1 cellular context compared by ENCODE assay signal in genomic region chr3:74787008-74787407, GRCh38.
TF ChIP-seq lines count a peak whose summit lies in the region.

No MANE protein-coding gene starts in this region.

TF ChIP-seq in GM23338, 12 proteins besides CTCF, POLR2A, EP300 and RAD21 (continued from another document):
- no peak for TF ChIP-seq ZNF462 (CRISPR knock-in tag; IDR thresholded peaks at IDR 0.05)
- TF ChIP-seq ZNF114 (CRISPR knock-in tag; IDR thresholded peaks at IDR 0.05) = no peak
- no peak for TF ChIP-seq JUNB (IDR thresholded peaks at IDR 0.05; ENCODE audit: unreplicated experiment)
- TF ChIP-seq ETS1 (IDR thresholded peaks at IDR 0.05) = no peak
- no peak for TF ChIP-seq EZH2phosphoT487 (IDR thresholded peaks at IDR 0.05; ENCODE audit: unreplicated experiment)
- no peak for TF ChIP-seq EZH2 (IDR thresholded peaks at IDR 0.05; ENCODE audit: low read depth, unreplicated experiment)
- no peak for TF ChIP-seq NANOG (IDR thresholded peaks at IDR 0.05; ENCODE audit: borderline replicate concordance)
- no peak for TF ChIP-seq POLR2AphosphoS5 (IDR thresholded peaks at IDR 0.05; ENCODE audit: low read depth)
